In the genomic region with DNA sequence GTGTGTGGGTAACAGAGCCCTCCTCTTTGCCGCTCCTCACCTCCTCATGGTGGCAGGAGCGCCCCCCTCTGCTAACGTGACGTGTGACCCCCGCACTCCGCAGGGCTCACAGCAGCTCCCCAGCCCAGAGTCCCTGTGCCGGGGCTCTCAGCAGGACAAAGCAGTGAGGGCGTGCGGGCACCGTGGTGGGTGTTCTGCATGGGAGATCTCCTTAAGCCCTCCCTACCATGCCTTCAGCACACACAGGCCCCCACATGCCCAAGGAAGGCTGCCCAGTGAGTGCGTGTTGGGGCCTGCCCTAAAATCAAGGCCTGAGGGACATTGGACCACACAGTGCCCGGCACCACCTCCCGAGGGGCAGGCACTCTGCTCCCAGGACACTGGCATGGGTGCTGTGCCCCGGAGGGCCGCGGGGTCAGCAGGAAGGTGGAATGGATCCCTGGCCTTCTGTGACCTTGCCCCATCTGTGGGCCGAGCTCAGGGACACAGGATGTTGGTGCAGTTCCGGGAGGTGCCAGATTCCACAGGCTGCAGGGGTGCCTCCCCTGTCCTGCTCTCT, we compare ENCODE assay signal across 19 cellular contexts. TPM values are rescaled to one million over a fixed set of nuclear protein-coding genes. Genes with fewer than 3 reads are reported as not detected.
DNase-seq lines count a peak whose midpoint lies in the region; ATAC-seq and TF ChIP-seq lines count a peak whose summit lies in the region.
"Had no signal": no experiment of that assay in that cellular context is flagged by ENCODE, and none has a peak within 500 bp of the region (broad histone marks: within the 10 kb centered on the region; RNA-seq: fewer than 3 reads in every experiment).

No MANE protein-coding gene starts in this region.

- TF ChIP-seq EP300 in transverse colon (IDR thresholded peaks at IDR 0.05; ENCODE audit: low read depth), result no peak

- no peaks in the 10 kb centered on the region for H3K36me3 ChIP-seq in lower lobe of right lung
- no peaks in the 10 kb centered on the region for H3K36me3 ChIP-seq in transverse colon
- H3K36me3 ChIP-seq: colonic mucosa had no signal

- POLR2A ChIA-PET in MCF 10A (lab: Yijun Ruan, JAX) (no interaction called here), GM10248 (lab: Yijun Ruan, JAX) (no interaction called here)

- no peak overlapping the region for H3K27ac ChIP-seq in lower lobe of right lung
- H3K27ac ChIP-seq in transverse colon, result no peak overlapping the region
- H3K27ac ChIP-seq: colonic mucosa, VCaP had no signal

- H3K27ac Mint-ChIP-seq in activated naive CD4-positive, alpha-beta T cell treated with anti-CD3 and anti-CD28 coated beads for 36 hours, result no peak overlapping the region
- H3K27ac Mint-ChIP-seq in MCF 10A (ENCODE audit: low read depth, unreplicated experiment), result no peak overlapping the region
- H3K27ac Mint-ChIP-seq: CD4-positive, alpha-beta memory T cell; stimulated activated naive CD8-positive, alpha-beta T cell treated with anti-CD3 and anti-CD28 coated beads, Interleukin-15, Interleukin-2, amounts not matched to agents 100 ng/mL and 50 ng/mL, for 24 hours; T-helper 1 cell treated with Interleukin-12 subunit alpha and Interleukin-12 subunit beta and Interleukin-4 antibody, amounts not matched to agents 30 μg/mL and 1 μg/mL, for 36 hours had no signal

- H3K27me3 Mint-ChIP-seq in activated naive CD4-positive, alpha-beta T cell treated with anti-CD3 and anti-CD28 coated beads for 36 hours (ENCODE audit: low read depth), result no peaks in the 10 kb centered on the region
- no peaks in the 10 kb centered on the region for H3K27me3 Mint-ChIP-seq in MCF 10A (ENCODE audit: insufficient read depth, unreplicated experiment)
- H3K27me3 Mint-ChIP-seq: stimulated activated naive CD8-positive, alpha-beta T cell treated with anti-CD3 and anti-CD28 coated beads, Interleukin-15, Interleukin-2, amounts not matched to agents 100 ng/mL and 50 ng/mL, for 24 hours had no signal

- no peaks in the 10 kb centered on the region for H3K36me3 Mint-ChIP-seq in activated naive CD4-positive, alpha-beta T cell treated with anti-CD3 and anti-CD28 coated beads for 36 hours (ENCODE audit: low read depth)
- H3K36me3 Mint-ChIP-seq in MCF 10A (ENCODE audit: insufficient read depth, unreplicated experiment), result no peaks in the 10 kb centered on the region
- H3K36me3 Mint-ChIP-seq: CD4-positive, alpha-beta memory T cell had no signal

- H3K9me3 ChIP-seq in lower lobe of right lung (no peaks in the 10 kb centered on the region), transverse colon (no peaks in the 10 kb centered on the region)
- H3K9me3 ChIP-seq: colonic mucosa had no signal

- TF ChIP-seq CTCF in MCF 10A (IDR thresholded peaks at IDR 0.05; ENCODE audit: unreplicated experiment), result no peak
- no peak for TF ChIP-seq CTCF in lower lobe of right lung (IDR thresholded peaks at IDR 0.05)
- no peak for TF ChIP-seq CTCF in transverse colon (IDR thresholded peaks at IDR 0.05)
- TF ChIP-seq CTCF in GM10248 (IDR thresholded peaks at IDR 0.05; ENCODE audit: control extremely low read depth, extremely low read depth, low read depth, missing control alignments), result no peak

- DNase-seq in activated naive CD4-positive, alpha-beta T cell treated with anti-CD3 and anti-CD28 coated beads, Interleukin-2, amount 50 U/mL, for 16 hours, result peak; percentile 5
- no peak for DNase-seq in activated naive CD4-positive, alpha-beta T cell treated with anti-CD3 and anti-CD28 coated beads for 36 hours
- peak; percentile 14 for DNase-seq in MCF 10A (ENCODE audit: unreplicated experiment)
- DNase-seq in lower lobe of right lung, result peak; percentile 39
- DNase-seq in transverse colon, result peak; percentile 1
- no peak for DNase-seq in GM10248 (ENCODE audit: extremely low spot score)
- DNase-seq in SW480 (ENCODE audit: low spot score), result no peak
- no peak for DNase-seq in HUDEP-2 (lab: John Stamatoyannopoulos, UW; ENCODE audit: unreplicated experiment in 76 of 76)
- DNase-seq: CD4-positive, alpha-beta memory T cell; colonic mucosa; DMS79; hippocampal formation; NCI-H187 treated with DMSO at 0.1 percent for 48 hours; retina had no signal

- in situ Hi-C loops in transverse colon (cut with MboI; ENCODE audit: low pct_ligation_motif_present in 1 of 4, low pct_unique_long_range_greater_than_20kb in 1 of 4, low sequenced_read_pairs in 3 of 4), result no loop called here

- H3K9me3 Mint-ChIP-seq in activated naive CD4-positive, alpha-beta T cell treated with anti-CD3 and anti-CD28 coated beads for 36 hours, result no peaks in the 10 kb centered on the region
- H3K9me3 Mint-ChIP-seq in MCF 10A (ENCODE audit: unreplicated experiment), result no peaks in the 10 kb centered on the region
- H3K9me3 Mint-ChIP-seq: stimulated activated naive CD8-positive, alpha-beta T cell treated with anti-CD3 and anti-CD28 coated beads, Interleukin-15, Interleukin-2, amounts not matched to agents 100 ng/mL and 50 ng/mL, for 24 hours; T-helper 1 cell treated with Interleukin-12 subunit alpha and Interleukin-12 subunit beta and Interleukin-4 antibody, amounts not matched to agents 30 μg/mL and 1 μg/mL, for 36 hours had no signal

- no peaks in the 10 kb centered on the region for H3K27me3 ChIP-seq in lower lobe of right lung (ENCODE audit: low read depth)
- no peaks in the 10 kb centered on the region for H3K27me3 ChIP-seq in transverse colon
- H3K27me3 ChIP-seq: colonic mucosa had no signal

- H3K4me1 Mint-ChIP-seq in activated naive CD4-positive, alpha-beta T cell treated with anti-CD3 and anti-CD28 coated beads for 36 hours (ENCODE audit: low read depth), result no peaks in the 10 kb centered on the region
- no peaks in the 10 kb centered on the region for H3K4me1 Mint-ChIP-seq in MCF 10A (ENCODE audit: insufficient read depth, unreplicated experiment)
- H3K4me1 Mint-ChIP-seq: CD4-positive, alpha-beta memory T cell had no signal

- TF ChIP-seq POLR2A in transverse colon (IDR thresholded peaks at IDR 0.05), result no peak

- intact Hi-C loops in activated naive CD4-positive, alpha-beta T cell treated with anti-CD3 and anti-CD28 coated beads for 36 hours (cut with micrococcal nuclease), result no loop called here
- intact Hi-C loops in MCF 10A (cut with micrococcal nuclease), result no loop called here
- intact Hi-C loops in lower lobe of right lung (cut with DNase I), result no loop called here
- intact Hi-C loops in transverse colon (cut with DNase I; ENCODE audit: low total_unique reads), result no loop called here

- no peak overlapping the region for H3K4me3 ChIP-seq in lower lobe of right lung
- H3K4me3 ChIP-seq in transverse colon, result no peak overlapping the region
- H3K4me3 ChIP-seq: colonic mucosa, K562 had no signal

- CTCF ChIA-PET in activated naive CD4-positive, alpha-beta T cell treated with anti-CD3 and anti-CD28 coated beads for 36 hours (lab: Charles Lee), result no interaction called here
- CTCF ChIA-PET in MCF 10A (lab: Yijun Ruan, JAX), result no interaction called here
- CTCF ChIA-PET in GM10248 (lab: Yijun Ruan, JAX), result interaction anchor here (1.4 kb wide), 1 partner anchor 11 kb away, joined by 3 read pairs; no protein-coding TSS in a partner anchor

- WGBS in transverse colon (ENCODE audit: low coverage in 1 of 2), 2 donors, result 80% methylated on average over 15 of the region's 18 CpGs; no CpG with 5 or more reads in 1 of the 2 donors

- no TSS peak for BruUV-seq in MCF 10A (replicated peaks; lab: Mats Ljungman, UMichigan)

- H3K4me1 ChIP-seq in lower lobe of right lung (no peaks in the 10 kb centered on the region), transverse colon (no peaks in the 10 kb centered on the region)
- H3K4me1 ChIP-seq: colonic mucosa had no signal

- no peak for ATAC-seq in lower lobe of right lung
- ATAC-seq: K562 had no signal

- no peak overlapping the region for H3K4me3 Mint-ChIP-seq in activated naive CD4-positive, alpha-beta T cell treated with anti-CD3 and anti-CD28 coated beads for 36 hours
- no peak overlapping the region for H3K4me3 Mint-ChIP-seq in MCF 10A (ENCODE audit: unreplicated experiment)
- H3K4me3 Mint-ChIP-seq: CD4-positive, alpha-beta memory T cell; stimulated activated naive CD8-positive, alpha-beta T cell treated with anti-CD3 and anti-CD28 coated beads, Interleukin-15, Interleukin-2, amounts not matched to agents 100 ng/mL and 50 ng/mL, for 24 hours; T-helper 1 cell treated with Interleukin-12 subunit alpha and Interleukin-12 subunit beta and Interleukin-4 antibody, amounts not matched to agents 30 μg/mL and 1 μg/mL, for 36 hours had no signal

RNA-seq across cellular contexts. Expression of a gene that starts 10.1 kb away (rescaled TPM):
- not detected for total RNA-seq in activated naive CD4-positive, alpha-beta T cell treated with anti-CD3 and anti-CD28 coated beads for 36 hours
- total RNA-seq in MCF 10A (2022), result not detected in 2 replicates
- not detected for total RNA-seq in lower lobe of right lung
- not detected for total RNA-seq in transverse colon
- total RNA-seq: CD4-positive, alpha-beta memory T cell; colonic mucosa; K562; NCI-H460 had no signal

Comparison
In these comparisons a context has a peak if more than half of its experiments do, and no peak if none do; other contexts are left out.
1. DNase-seq: peak in activated naive CD4-positive, alpha-beta T cell treated with anti-CD3 and anti-CD28 coated beads, Interleukin-2, amount 50 U/mL, for 16 hours (single experiment), MCF 10A (single experiment), lower lobe of right lung (single experiment) and transverse colon (single experiment); none in activated naive CD4-positive, alpha-beta T cell treated with anti-CD3 and anti-CD28 coated beads for 36 hours (single experiment), GM10248 (single experiment), SW480 (single experiment) and HUDEP-2 (0 of 76).